Comparison of ENCODE assay signal across 15 cellular contexts in the genomic region with DNA sequence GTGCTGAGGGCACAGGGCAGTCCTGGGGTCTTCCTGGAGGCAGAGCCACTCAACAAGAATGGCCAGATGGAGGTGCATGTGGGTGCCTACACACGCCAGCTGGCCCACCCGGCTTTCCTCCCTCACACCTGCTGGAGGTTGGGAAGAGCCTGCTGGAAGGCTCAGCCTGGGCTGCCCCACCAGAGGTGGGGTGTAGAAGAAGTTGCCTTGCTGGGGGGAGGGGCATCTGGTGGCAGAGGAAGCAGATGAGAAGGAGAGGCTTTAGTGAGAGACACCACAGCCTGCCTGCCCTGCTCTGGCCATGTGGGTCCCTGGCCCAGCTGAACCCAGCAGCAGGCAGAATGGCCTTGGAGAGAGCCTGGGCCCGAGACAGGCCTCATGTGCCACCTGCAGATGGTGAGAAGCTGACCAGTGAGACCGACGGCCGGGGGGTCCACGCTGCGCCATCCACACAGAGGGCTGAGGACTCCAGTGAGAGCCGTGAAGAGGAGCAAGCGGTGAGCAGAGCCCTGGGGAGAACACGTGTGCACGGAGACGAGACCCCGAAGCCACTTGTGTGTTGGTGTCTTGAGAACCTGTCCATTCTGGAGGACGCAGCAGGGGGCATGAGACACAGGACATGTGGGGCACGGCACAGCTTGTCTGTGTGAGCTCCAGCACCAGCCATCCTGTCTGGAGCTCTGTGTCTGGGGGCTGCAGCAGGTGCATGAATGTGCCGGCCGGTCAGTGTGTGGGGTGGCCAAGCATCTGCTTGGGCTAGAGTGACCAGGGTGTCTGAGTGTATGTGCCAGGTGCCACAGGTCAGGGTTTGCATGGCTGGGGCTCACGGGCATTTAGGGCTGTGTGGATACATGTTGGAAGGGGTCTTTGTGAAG. TPM values are rescaled to one million over a fixed set of nuclear protein-coding genes. Genes with fewer than 3 reads are reported as not detected.
DNase-seq lines count a peak whose midpoint lies in the region; ATAC-seq and TF ChIP-seq lines count a peak whose summit lies in the region.
"Had no signal": no experiment of that assay in that cellular context is flagged by ENCODE, and none has a peak within 500 bp of the region (broad histone marks: within the 10 kb centered on the region; RNA-seq: fewer than 3 reads in every experiment).

No MANE protein-coding gene starts in this region.

- no peaks in the 10 kb centered on the region for H3K9me3 Mint-ChIP-seq in activated naive CD4-positive, alpha-beta T cell treated with anti-CD3 and anti-CD28 coated beads, Interleukin-2, amount 50 U/mL, for 24 hours
- peaks cover 0 to 4% of the 10 kb centered on the region in 2 donors for H3K9me3 Mint-ChIP-seq in activated naive CD4-positive, alpha-beta T cell treated with anti-CD3 and anti-CD28 coated beads, Interleukin-2, amount 50 U/mL, for 72 hours
- H3K9me3 Mint-ChIP-seq in CD4-positive, alpha-beta T cell, result peaks cover 2% of the 10 kb centered on the region

- no peak for TF ChIP-seq CTCF in RWPE1 (conservative IDR thresholded peaks at IDR 0.05; ENCODE audit: low read depth)
- TF ChIP-seq CTCF in CD4-positive, alpha-beta T cell (IDR thresholded peaks at IDR 0.05), result no peak

- no peaks in the 10 kb centered on the region for H3K9me3 ChIP-seq in CD4-positive, alpha-beta T cell (ENCODE audit: control insufficient read depth, low read length)
- H3K9me3 ChIP-seq: heart left ventricle, thyroid gland had no signal

- no peak for ATAC-seq in activated naive CD4-positive, alpha-beta T cell treated with anti-CD3 and anti-CD28 coated beads, Interleukin-2, amount 50 U/mL, for 72 hours
- ATAC-seq in CD4-positive, alpha-beta T cell (ENCODE audit: poor library complexity), result no peak
- ATAC-seq in esophagus mucosa, result no peak

- peaks cover 25% of the 10 kb centered on the region for H3K27me3 ChIP-seq in CD4-positive, alpha-beta T cell (ENCODE audit: control insufficient read depth, insufficient read depth, low read length)
- H3K27me3 ChIP-seq: cardiac muscle cell had no signal

- CTCF ChIA-PET in RWPE1 (lab: Yijun Ruan, JAX), result no interaction called here
- CTCF ChIA-PET in CD4-positive, alpha-beta T cell (lab: Charles Lee), result no interaction called here

- DNase-seq in activated naive CD4-positive, alpha-beta T cell treated with anti-CD3 and anti-CD28 coated beads, Interleukin-2, amount 50 U/mL, for 72 hours (ENCODE audit: low spot score in 2 of 2), result no peak
- DNase-seq in RWPE1 (ENCODE audit: low spot score) (no peak), epidermal melanocyte (ENCODE audit: insufficient read length, low spot score) (peak; percentile 16), substantia nigra (lab: John Stamatoyannopoulos, UW) (no peak), activated gamma-delta T cell treated with Interleukin-2 at 50 U/mL for 16 hours (no peak)
- DNase-seq in CD4-positive, alpha-beta T cell, result no peak
- DNase-seq: effector CD4-positive, alpha-beta T cell; Kasumi-1; thyroid gland had no signal

- POLR2A ChIA-PET in RWPE1 (lab: Yijun Ruan, JAX; ENCODE audit: low non-redundant PET), result interaction anchor here (0.6 kb wide), 1 partner anchor 39 kb away, joined by 4 read pairs; no protein-coding TSS in a partner anchor
- POLR2A ChIA-PET in CD4-positive, alpha-beta T cell (lab: Charles Lee), result no interaction called here

- no peak overlapping the region for H3K4me3 Mint-ChIP-seq in activated naive CD4-positive, alpha-beta T cell treated with anti-CD3 and anti-CD28 coated beads, Interleukin-2, amount 50 U/mL, for 24 hours
- H3K4me3 Mint-ChIP-seq in CD4-positive, alpha-beta T cell, result no peak overlapping the region

- peaks cover 17% of the 10 kb centered on the region for H3K27me3 Mint-ChIP-seq in activated naive CD4-positive, alpha-beta T cell treated with anti-CD3 and anti-CD28 coated beads, Interleukin-2, amount 50 U/mL, for 24 hours
- H3K27me3 Mint-ChIP-seq in CD4-positive, alpha-beta T cell, result peaks cover 28% of the 10 kb centered on the region

- peak overlapping the region; percentile 48 for H3K27ac Mint-ChIP-seq in activated naive CD4-positive, alpha-beta T cell treated with anti-CD3 and anti-CD28 coated beads, Interleukin-2, amount 50 U/mL, for 24 hours
- H3K27ac Mint-ChIP-seq in activated naive CD4-positive, alpha-beta T cell treated with anti-CD3 and anti-CD28 coated beads, Interleukin-2, amount 50 U/mL, for 72 hours, result peak overlapping the region in 1 of 2 donors; percentile 65
- no peak overlapping the region for H3K27ac Mint-ChIP-seq in CD4-positive, alpha-beta T cell

- intact Hi-C loops in CD4-positive, alpha-beta T cell (cut with DNase I, micrococcal nuclease), result no loop called here

- peaks cover 13% of the 10 kb centered on the region for H3K4me1 Mint-ChIP-seq in activated naive CD4-positive, alpha-beta T cell treated with anti-CD3 and anti-CD28 coated beads, Interleukin-2, amount 50 U/mL, for 24 hours
- peaks cover 21% of the 10 kb centered on the region for H3K4me1 Mint-ChIP-seq in CD4-positive, alpha-beta T cell (ENCODE audit: low read depth)

- no peaks in the 10 kb centered on the region for H3K36me3 Mint-ChIP-seq in activated naive CD4-positive, alpha-beta T cell treated with anti-CD3 and anti-CD28 coated beads, Interleukin-2, amount 50 U/mL, for 24 hours
- H3K36me3 Mint-ChIP-seq in activated naive CD4-positive, alpha-beta T cell treated with anti-CD3 and anti-CD28 coated beads, Interleukin-2, amount 50 U/mL, for 72 hours, result no peaks in the 10 kb centered on the region
- H3K36me3 Mint-ChIP-seq in CD4-positive, alpha-beta T cell (ENCODE audit: low read depth), result no peaks in the 10 kb centered on the region

- H3K27ac ChIP-seq in RWPE1 (peak overlapping the region; percentile 69), substantia nigra (ENCODE audit: low read depth, low read length, poor library complexity, severe bottlenecking) (peak overlapping the region; percentile 30)
- no peak overlapping the region for H3K27ac ChIP-seq in CD4-positive, alpha-beta T cell (ENCODE audit: low read depth, low read length)
- H3K27ac ChIP-seq: cardiac muscle cell, heart left ventricle, thyroid gland had no signal

RNA-seq across cellular contexts. Expression of a gene that starts 2.7 kb away (rescaled TPM):
- total RNA-seq in activated naive CD4-positive, alpha-beta T cell treated with anti-CD3 and anti-CD28 coated beads, Interleukin-2, amount 50 U/mL, for 72 hours, result 10 to 100 TPM in 1 of 2 donors, 1 to 10 TPM in 1; 6.6 to 13.6 TPM
- total RNA-seq in CD4-positive, alpha-beta T cell, result 1 to 10 TPM; 4.2 to 6.0 TPM
- total RNA-seq in esophagus mucosa, result 0.32 TPM
- total RNA-seq: HT-29 had no signal

RNA-seq across cellular contexts. Expression of a gene that starts 22.1 kb away (rescaled TPM):
- total RNA-seq in activated naive CD4-positive, alpha-beta T cell treated with anti-CD3 and anti-CD28 coated beads, Interleukin-2, amount 50 U/mL, for 72 hours, result under 1 TPM in 1 of 2 donors, not detected in 1; 0.12 TPM
- under 1 TPM in 1 of 2 experiments, not detected in 1; 0.60 TPM for total RNA-seq in CD4-positive, alpha-beta T cell
- total RNA-seq in esophagus mucosa, result 359 TPM
- total RNA-seq: A673 had no signal

RNA-seq across cellular contexts. Expression of a gene that starts 42.8 kb away (rescaled TPM):
- 10 to 100 TPM; 63.8 to 80.8 TPM for total RNA-seq in activated naive CD4-positive, alpha-beta T cell treated with anti-CD3 and anti-CD28 coated beads, Interleukin-2, amount 50 U/mL, for 72 hours
- 100 to 1,000 TPM; 358 to 392 TPM for total RNA-seq in CD4-positive, alpha-beta T cell
- 15.4 TPM for total RNA-seq in esophagus mucosa

RNA-seq across cellular contexts. Expression of a gene that starts 51.3 kb away (rescaled TPM):
- 100 to 1,000 TPM in 1 of 2 donors, 10 to 100 TPM in 1; 51.8 to 139 TPM for total RNA-seq in activated naive CD4-positive, alpha-beta T cell treated with anti-CD3 and anti-CD28 coated beads, Interleukin-2, amount 50 U/mL, for 72 hours
- total RNA-seq in CD4-positive, alpha-beta T cell, result 10 to 100 TPM; 15.9 to 20.1 TPM
- 180 TPM for total RNA-seq in esophagus mucosa

RNA-seq across cellular contexts. Expression of a gene that starts 58.1 kb away (rescaled TPM):
- 100 to 1,000 TPM in 1 of 2 donors, 10 to 100 TPM in 1; 91.3 to 436 TPM for total RNA-seq in activated naive CD4-positive, alpha-beta T cell treated with anti-CD3 and anti-CD28 coated beads, Interleukin-2, amount 50 U/mL, for 72 hours
- 100 to 1,000 TPM; 286 to 306 TPM for total RNA-seq in CD4-positive, alpha-beta T cell
- total RNA-seq in esophagus mucosa, result 59.8 TPM

Comparison
In these comparisons a context has a peak if more than half of its experiments do, and no peak if none do; other contexts are left out.
1. RNA of a gene that starts 22.1 kb away (total RNA-seq): 359 TPM in esophagus mucosa (single experiment); 0.60 TPM in CD4-positive, alpha-beta T cell and 0.12 TPM in activated naive CD4-positive, alpha-beta T cell treated with anti-CD3 and anti-CD28 coated beads, Interleukin-2, amount 50 U/mL, for 72 hours; every median in the first group is over 100 times any median in the second.
2. RNA of a gene that starts 42.8 kb away (total RNA-seq): 358 to 392 TPM in CD4-positive, alpha-beta T cell; 63.8 to 80.8 TPM in activated naive CD4-positive, alpha-beta T cell treated with anti-CD3 and anti-CD28 coated beads, Interleukin-2, amount 50 U/mL, for 72 hours and 15.4 TPM in esophagus mucosa (single experiment); every median in the first group is over 4 times any median in the second.